ENCODE assay signal across 9 cellular contexts in genomic region chr11:100719362-100719761, GRCh38. TPM values are rescaled to one million over a fixed set of nuclear protein-coding genes. Genes with fewer than 3 reads are reported as not detected.
DNase-seq lines count a peak whose midpoint lies in the region; ATAC-seq, FAIRE-seq and TF ChIP-seq lines count a peak whose summit lies in the region.
"Had no signal": no experiment of that assay in that cellular context is flagged by ENCODE, and none has a peak within 500 bp of the region (broad histone marks: within the 10 kb centered on the region; RNA-seq: fewer than 3 reads in every experiment).

No MANE protein-coding gene starts in this region.

- no peaks in the 10 kb centered on the region for H3K27me3 Mint-ChIP-seq in chondrocyte (ENCODE audit: low read depth)

- peak overlapping the region; percentile 50 for H3K27ac Mint-ChIP-seq in chondrocyte (ENCODE audit: unreplicated experiment)
- H3K27ac Mint-ChIP-seq: stimulated activated effector memory CD8-positive, alpha-beta T cell treated with anti-CD3 and anti-CD28 coated beads, Interleukin-12 subunit alpha, Interleukin-12 subunit beta, amount 100 ng/mL, for 72 hours had no signal

- H3K4me3 ChIP-seq in A549 (peak overlapping the region; percentile 18; the same call in 2 of the 3 replicates), right lobe of liver (no peak overlapping the region), Karpas-422 (ENCODE audit: low read length) (no peak overlapping the region)

- TF ChIP-seq POLR2A in A549 (IDR thresholded peaks at IDR 0.05; ENCODE audit: low read length) (no peak), right lobe of liver (IDR thresholded peaks at IDR 0.05) (no peak)

- TF ChIP-seq CTCF in A549 (IDR thresholded peaks at IDR 0.05) (no peak), chondrocyte (IDR thresholded peaks at IDR 0.05) (no peak), right lobe of liver (IDR thresholded peaks at IDR 0.05) (no peak)

- H3K9me3 ChIP-seq in A549 (no peaks in the 10 kb centered on the region), right lobe of liver (no peaks in the 10 kb centered on the region), Karpas-422 (ENCODE audit: low read length) (peaks cover 26% of the 10 kb centered on the region)

- DNase-seq in A549 (ENCODE audit: low read depth in 1 of 2, low spot score in 1 of 2), result peak in 1 of 2 experiments; percentile 49
- peak; percentile 48 for DNase-seq in NCI-H1436 (lab: John Stamatoyannopoulos, UW)
- no peak for DNase-seq in chondrocyte (ENCODE audit: low spot score)
- DNase-seq in right lobe of liver, result no peak
- DNase-seq in KG1 (lab: John Stamatoyannopoulos, UW), result no peak
- no peak for DNase-seq in Karpas-422

- no peak for TF ChIP-seq EP300 in A549 (IDR thresholded peaks at IDR 0.05)

- no peak overlapping the region for H3K9ac ChIP-seq in Karpas-422 (ENCODE audit: low read length)

- H3K4me3 Mint-ChIP-seq in chondrocyte (ENCODE audit: unreplicated experiment), result no peak overlapping the region
- H3K4me3 Mint-ChIP-seq: stimulated activated effector memory CD8-positive, alpha-beta T cell treated with anti-CD3 and anti-CD28 coated beads, Interleukin-12 subunit alpha, Interleukin-12 subunit beta, amount 100 ng/mL, for 72 hours had no signal

- H3K36me3 ChIP-seq in right lobe of liver (no peaks in the 10 kb centered on the region), Karpas-422 (ENCODE audit: insufficient read depth, low read length) (no peaks in the 10 kb centered on the region)

- WGBS in A549 (ENCODE audit: missing lambda C conversion rate), result 11% methylated on average over 2 of the region's 2 CpGs
- 40% methylated on average over 2 of the region's 2 CpGs for WGBS in right lobe of liver (ENCODE audit: insufficient coverage, low coverage, low lambda C conversion rate, missing lambda C conversion rate)

- intact Hi-C loops in right lobe of liver (cut with DNase I), result no loop called here

- H3K27ac ChIP-seq in A549 (peak overlapping the region; percentile 68 to 82), right lobe of liver (peak overlapping the region in 2 of 3 donors; percentile 43 to 52), Karpas-422 (ENCODE audit: low read length) (no peak overlapping the region)

- CTCF ChIA-PET in A549 (lab: Yijun Ruan, JAX), result interaction anchor here (1.9 kb wide), 1 partner anchor 32 kb away, joined by 7 read pairs; no protein-coding TSS in a partner anchor

- H3K4me1 ChIP-seq in A549 (peaks cover 45% of the 10 kb centered on the region), right lobe of liver (peaks cover 0 to 15% (median 0%) of the 10 kb centered on the region in 4 donors), Karpas-422 (ENCODE audit: low read length) (no peaks in the 10 kb centered on the region)

- H3K27me3 ChIP-seq in right lobe of liver (no peaks in the 10 kb centered on the region), Karpas-422 (ENCODE audit: low read length) (no peaks in the 10 kb centered on the region; the same call in 1 of the 2 replicates)

- H3K36me3 Mint-ChIP-seq in chondrocyte (ENCODE audit: low read depth), result no peaks in the 10 kb centered on the region
- H3K36me3 Mint-ChIP-seq: stimulated activated effector memory CD8-positive, alpha-beta T cell treated with anti-CD3 and anti-CD28 coated beads, Interleukin-12 subunit alpha, Interleukin-12 subunit beta, amount 100 ng/mL, for 72 hours had no signal

- H3K79me2 ChIP-seq in Karpas-422 (ENCODE audit: low read length), result no peaks in the 10 kb centered on the region

- TF ChIP-seq RAD21 in A549 (conservative IDR thresholded peaks at IDR 0.05 in 1 of 2, IDR thresholded peaks at IDR 0.05 in 1 of 2), result no peak

- H4K20me1 ChIP-seq in Karpas-422 (ENCODE audit: insufficient read depth, low read depth, low read length), result no peaks in the 10 kb centered on the region

- H3K4me1 Mint-ChIP-seq in chondrocyte (ENCODE audit: low read depth), result peaks cover 29% of the 10 kb centered on the region
- H3K4me1 Mint-ChIP-seq: stimulated activated effector memory CD8-positive, alpha-beta T cell treated with anti-CD3 and anti-CD28 coated beads, Interleukin-12 subunit alpha, Interleukin-12 subunit beta, amount 100 ng/mL, for 72 hours had no signal

- H3K9me3 Mint-ChIP-seq in chondrocyte (ENCODE audit: low read depth), result no peaks in the 10 kb centered on the region

- no peak overlapping the region for H2AFZ ChIP-seq in Karpas-422 (ENCODE audit: low read length)

- POLR2A ChIA-PET in A549 (lab: Yijun Ruan, JAX), result interaction anchor here (0.9 to 1.2 kb wide), 2 partner anchors 17 to 32 kb away, joined by 3 read pairs; no protein-coding TSS in a partner anchor

- peak; percentile 65 to 78 for ATAC-seq in A549
- ATAC-seq in right lobe of liver, result peak; percentile 44 to 69 (median 48)
- ATAC-seq in HG03571 (IDR thresholded peaks at IDR 0.05; ENCODE audit: unreplicated experiment), result no peak
- no peak for ATAC-seq in GM18870 (IDR thresholded peaks at IDR 0.05; ENCODE audit: unreplicated experiment)
- ATAC-seq: stimulated activated effector memory CD8-positive, alpha-beta T cell treated with anti-CD3 and anti-CD28 coated beads, Interleukin-12 subunit alpha, Interleukin-12 subunit beta, amount 100 ng/mL, for 72 hours had no signal

- no peak for FAIRE-seq in A549 (lab: Jason Lieb, UNC)

- H3K9me2 ChIP-seq in Karpas-422 (replicated peaks; ENCODE audit: insufficient read depth, low read length), result no peaks in the 10 kb centered on the region

- H3K4me2 ChIP-seq in A549 (peak overlapping the region; percentile 81), Karpas-422 (ENCODE audit: low read depth, low read length, poor library complexity, severe bottlenecking) (no peak overlapping the region)

TF ChIP-seq in A549, 52 proteins besides CTCF, POLR2A, EP300 and RAD21:
- no peak for TF ChIP-seq RNF2 (IDR thresholded peaks at IDR 0.05; ENCODE audit: borderline replicate concordance, low read depth)
- no peak for TF ChIP-seq KDM1A (IDR thresholded peaks at IDR 0.05; ENCODE audit: low read depth)
- TF ChIP-seq HDAC2 (IDR thresholded peaks at IDR 0.05), result no peak
- TF ChIP-seq GATA3 (IDR thresholded peaks at IDR 0.05; ENCODE audit: borderline replicate concordance), result no peak
- TF ChIP-seq CHD4 (IDR thresholded peaks at IDR 0.05; ENCODE audit: borderline replicate concordance), result no peak
- no peak for TF ChIP-seq HOXB5 (CRISPR knock-in tag; IDR thresholded peaks at IDR 0.05)
- no peak for TF ChIP-seq CEBPB (IDR thresholded peaks at IDR 0.05)
- TF ChIP-seq NPAS2 (CRISPR knock-in tag; IDR thresholded peaks at IDR 0.05; ENCODE audit: borderline replicate concordance), result no peak
- no peak for TF ChIP-seq TFCP2L1 (CRISPR knock-in tag; IDR thresholded peaks at IDR 0.05)
- TF ChIP-seq ATOH8 (CRISPR knock-in tag; IDR thresholded peaks at IDR 0.05; ENCODE audit: low read depth), result no peak
- TF ChIP-seq, protein P1, sequence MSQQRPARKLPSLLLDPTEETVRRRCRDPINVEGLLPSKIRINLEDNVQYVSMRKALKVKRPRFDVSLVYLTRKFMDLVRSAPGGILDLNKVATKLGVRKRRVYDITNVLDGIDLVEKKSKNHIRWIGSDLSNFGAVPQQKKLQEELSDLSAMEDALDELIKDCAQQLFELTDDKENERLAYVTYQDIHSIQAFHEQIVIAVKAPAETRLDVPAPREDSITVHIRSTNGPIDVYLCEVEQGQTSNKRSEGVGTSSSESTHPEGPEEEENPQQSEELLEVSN (IDR thresholded peaks at IDR 0.05; ENCODE audit: borderline replicate concordance, low read depth), result no peak
- TF ChIP-seq, protein P2, sequence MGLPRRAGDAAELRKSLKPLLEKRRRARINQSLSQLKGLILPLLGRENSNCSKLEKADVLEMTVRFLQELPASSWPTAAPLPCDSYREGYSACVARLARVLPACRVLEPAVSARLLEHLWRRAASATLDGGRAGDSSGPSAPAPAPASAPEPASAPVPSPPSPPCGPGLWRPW (IDR thresholded peaks at IDR 0.05), result no peak
- TF ChIP-seq FOSB (CRISPR knock-in tag; IDR thresholded peaks at IDR 0.05), result no peak
- no peak for TF ChIP-seq SREBF2 (IDR thresholded peaks at IDR 0.05)
- TF ChIP-seq JUN (IDR thresholded peaks at IDR 0.05), result no peak
- TF ChIP-seq CBX8 (IDR thresholded peaks at IDR 0.05), result no peak
- TF ChIP-seq USF2 (IDR thresholded peaks at IDR 0.05), result no peak
- TF ChIP-seq NR3C1 (IDR thresholded peaks at IDR 0.05), result no peak
- TF ChIP-seq ZFP36 (IDR thresholded peaks at IDR 0.05; ENCODE audit: borderline replicate concordance, partially characterized antibody), result no peak
- TF ChIP-seq POLR2AphosphoS2 (conservative IDR thresholded peaks at IDR 0.05; ENCODE audit: low read length), result no peak

RNA-seq across cellular contexts. Expression of gene ARHGAP42, which starts 32.3 kb away (rescaled TPM):
- polyA plus RNA-seq in A549 (2011; rRNA removed) (17.0 and 21.6 TPM in 2 replicates), A549 (2017; fragmentation: RNase III; extraction: RNeasy Plus Mini Kit Qiagen cat#74134 plus additional on column Dnase treatment) (5.0 to 5.4 TPM (median 5.1 TPM) in 3 replicates)
- polyA plus RNA-seq in A549 (2012; cell fraction: cytosol; rRNA removed), result 2.6 and 3.7 TPM in 2 replicates
- 2.4 and 4.7 TPM in 2 replicates for polyA plus RNA-seq in A549 (2012; cell fraction: nucleus; rRNA removed)
- 21.9 and 23.8 TPM in 2 replicates for polyA minus RNA-seq in A549 (2011; rRNA and poly(A)+ RNA removed)
- total RNA-seq in chondrocyte (15.0 to 16.1 TPM (median 15.1 TPM) in 3 replicates), right lobe of liver (10 to 100 TPM in 4 of 6 experiments, 1 to 10 TPM in 2; 8.7 to 15.8 (median 13.1) TPM)
- total RNA-seq in Karpas-422 (2014; rRNA removed; shearing (Covaris generic); ENCODE audit: low replicate concordance), result not detected in 2 replicates

Comparison
In these comparisons a context has a peak if more than half of its experiments do, and no peak if none do; other contexts are left out.
1. ATAC-seq: peak in A549 (2 of 2) and right lobe of liver (4 of 4); none in HG03571 (single experiment) and GM18870 (single experiment).